In genomic region chr7:132643302-132643701, GRCh38 we compare ENCODE assay signal across 25 cellular contexts.
"Had no signal": no experiment of that assay in that cellular context is flagged by ENCODE, and none has a peak within 500 bp of the region (broad histone marks: within the 10 kb centered on the region; RNA-seq: fewer than 3 reads in every experiment).

No MANE protein-coding gene starts in this region.

- H3K4me1 ChIP-seq: body of pancreas had no signal

- H3K9me3 ChIP-seq: body of pancreas, MG63 had no signal

- H3K27me3 ChIP-seq: body of pancreas, MG63 had no signal

- H3K4me3 ChIP-seq: body of pancreas, MG63, PC-9 had no signal

- H3K4me1 Mint-ChIP-seq: activated B cell treated with CpG ODN at 0.5 μM for 24 hours; activated CD4-positive, alpha-beta T cell treated with anti-CD3 and anti-CD28 coated beads, Interleukin-2, amount 10 ng/mL, durations not matched to agents 24 days and 14 days; activated CD8-positive, alpha-beta memory T cell treated with anti-CD3 and anti-CD28 coated beads, Interleukin-2, amount 10 ng/mL, durations not matched to agents 7 days and 5 days; activated naive CD4-positive, alpha-beta T cell treated with anti-CD3 and anti-CD28 coated beads, Interleukin-2, amount 50 U/mL, for 24 hours had no signal

- H3K27me3 Mint-ChIP-seq: activated naive CD4-positive, alpha-beta T cell treated with anti-CD3 and anti-CD28 coated beads, Interleukin-2, amount 50 U/mL, for 24 hours; activated T-cell treated with anti-CD3 and anti-CD28 coated beads, Interleukin-2, amount 50 U/mL, for 24 hours had no signal

- H3K36me3 ChIP-seq: MG63 had no signal

- H3K27ac ChIP-seq: body of pancreas, PC-9 had no signal

- H3K27ac Mint-ChIP-seq: activated B cell treated with CpG ODN at 0.5 μM for 24 hours; activated CD4-positive, alpha-beta T cell treated with anti-CD3 and anti-CD28 coated beads, Interleukin-2, amount 10 ng/mL, durations not matched to agents 24 days and 14 days; activated CD8-positive, alpha-beta memory T cell treated with anti-CD3 and anti-CD28 coated beads, Interleukin-2, amount 10 ng/mL, durations not matched to agents 7 days and 5 days; activated naive CD4-positive, alpha-beta T cell treated with anti-CD3 and anti-CD28 coated beads, Interleukin-2, amount 50 U/mL, for 24 hours; activated T-cell treated with anti-CD3 and anti-CD28 coated beads, Interleukin-2, amount 50 U/mL, for 24 hours; activated T-helper 1 cell treated with anti-CD3 and anti-CD28 coated beads, Interleukin-12 subunit alpha, Interleukin-12 subunit beta, Interleukin-2, Interleukin-4 antibody, amounts not matched to agents 30 ng/mL and 10 ng/mL and 1 ng/mL, durations not matched to agents 14 hours and 24 hours and 36 hours; T-helper 1 cell treated with Interleukin-12 subunit alpha and Interleukin-12 subunit beta and Interleukin-4 antibody, amounts not matched to agents 30 μg/mL and 1 μg/mL, for 36 hours had no signal

- H3K4me3 Mint-ChIP-seq: activated B cell treated with CpG ODN at 0.5 μM for 24 hours; activated CD4-positive, alpha-beta T cell treated with anti-CD3 and anti-CD28 coated beads, Interleukin-2, amount 10 ng/mL, durations not matched to agents 24 days and 14 days; activated CD8-positive, alpha-beta memory T cell treated with anti-CD3 and anti-CD28 coated beads, Interleukin-2, amount 10 ng/mL, durations not matched to agents 7 days and 5 days; activated naive CD4-positive, alpha-beta T cell treated with anti-CD3 and anti-CD28 coated beads, Interleukin-2, amount 50 U/mL, for 24 hours; activated T-cell treated with anti-CD3 and anti-CD28 coated beads, Interleukin-2, amount 50 U/mL, for 24 hours; activated T-helper 1 cell treated with anti-CD3 and anti-CD28 coated beads, Interleukin-12 subunit alpha, Interleukin-12 subunit beta, Interleukin-2, Interleukin-4 antibody, amounts not matched to agents 30 ng/mL and 10 ng/mL and 1 ng/mL, durations not matched to agents 14 hours and 24 hours and 36 hours; T-helper 1 cell treated with Interleukin-12 subunit alpha and Interleukin-12 subunit beta and Interleukin-4 antibody, amounts not matched to agents 30 μg/mL and 1 μg/mL, for 36 hours had no signal

- DNase-seq: activated B cell treated with CpG ODN at 0.5 μM for 24 hours; activated CD4-positive, alpha-beta T cell treated with anti-CD3 and anti-CD28 coated beads for 1 hour; activated CD4-positive, alpha-beta T cell treated with anti-CD3 and anti-CD28 coated beads, Interleukin-2, amount 10 ng/mL, durations not matched to agents 24 days and 14 days; activated CD4-positive, alpha-beta T cell treated with anti-CD3 and anti-CD28 coated beads, Interleukin-2, amount 50 U/mL, for 48 hours; activated CD8-positive, alpha-beta memory T cell treated with anti-CD3 and anti-CD28 coated beads, Interleukin-2, amount 10 ng/mL, durations not matched to agents 7 days and 5 days; activated effector memory CD4-positive, alpha-beta T cell treated with Interleukin-2 at 50 U/mL for 16 hours; activated naive CD4-positive, alpha-beta T cell; activated T-cell treated with anti-CD3 and anti-CD28 coated beads, Interleukin-2, amount 50 U/mL, for 24 hours; aorta; body of pancreas; central memory CD4-positive, alpha-beta T cell; MG63; MV-4-11; NCI-H1105; NCI-H1436; NCI-H1694 treated with DMSO at 0.1 percent for 48 hours; NCI-H2029 treated with DMSO at 0.1 percent for 48 hours; NCI-H510A treated with DMSO at 0.1 percent for 48 hours; NCI-H69; NK-92 treated with Interleukin-12 subunit alpha and Interleukin-12 subunit beta, amount 100 ng/mL, for 24 hours; PC-9; SHP77 treated with DMSO at 0.1 percent for 48 hours had no signal

- ATAC-seq: activated CD8-positive, alpha-beta memory T cell treated with anti-CD3 and anti-CD28 coated beads, Interleukin-2, amount 10 ng/mL, durations not matched to agents 7 days and 5 days; body of pancreas had no signal

- H3K9me3 Mint-ChIP-seq: activated B cell treated with CpG ODN at 0.5 μM for 24 hours; activated CD4-positive, alpha-beta T cell treated with anti-CD3 and anti-CD28 coated beads, Interleukin-2, amount 10 ng/mL, durations not matched to agents 24 days and 14 days; activated naive CD4-positive, alpha-beta T cell treated with anti-CD3 and anti-CD28 coated beads, Interleukin-2, amount 50 U/mL, for 24 hours; activated T-cell treated with anti-CD3 and anti-CD28 coated beads, Interleukin-2, amount 50 U/mL, for 24 hours; activated T-helper 1 cell treated with anti-CD3 and anti-CD28 coated beads, Interleukin-12 subunit alpha, Interleukin-12 subunit beta, Interleukin-2, Interleukin-4 antibody, amounts not matched to agents 30 ng/mL and 10 ng/mL and 1 ng/mL, durations not matched to agents 14 hours and 24 hours and 36 hours; T-helper 1 cell treated with Interleukin-12 subunit alpha and Interleukin-12 subunit beta and Interleukin-4 antibody, amounts not matched to agents 30 μg/mL and 1 μg/mL, for 36 hours had no signal

- H3K36me3 Mint-ChIP-seq: activated CD8-positive, alpha-beta memory T cell treated with anti-CD3 and anti-CD28 coated beads, Interleukin-2, amount 10 ng/mL, durations not matched to agents 7 days and 5 days; activated naive CD4-positive, alpha-beta T cell treated with anti-CD3 and anti-CD28 coated beads, Interleukin-2, amount 50 U/mL, for 24 hours had no signal
